7 cellular contexts compared by ENCODE assay signal in genomic region chr11:12281571-12282478, GRCh38.
DNase-seq lines count a peak whose midpoint lies in the region; ATAC-seq and TF ChIP-seq lines count a peak whose summit lies in the region.

No MANE protein-coding gene starts in this region.

- H3K27me3 ChIP-seq in SJSA1 (replicated peaks) (no peaks in the 10 kb centered on the region), gastroesophageal sphincter (no peaks in the 10 kb centered on the region), thyroid gland (no peaks in the 10 kb centered on the region)

- peak; percentile 92 for TF ChIP-seq CTCF in GM12864 (IDR thresholded peaks at IDR 0.05; ENCODE audit: low read depth, low read length, missing control alignments)
- peak; percentile 94 to 100 (median 98) for TF ChIP-seq CTCF in gastroesophageal sphincter (IDR thresholded peaks at IDR 0.05)
- TF ChIP-seq CTCF in osteocyte (IDR thresholded peaks at IDR 0.05) = peak; percentile 98
- TF ChIP-seq CTCF in thyroid gland (IDR thresholded peaks at IDR 0.05) = peak; percentile 91 to 99 (median 97)

- H3K27ac ChIP-seq in SJSA1 = no peak overlapping the region
- H3K27ac ChIP-seq in gastroesophageal sphincter = peak overlapping the region in 1 of 4 donors; percentile 70
- peak overlapping the region in 1 of 3 donors; percentile 84 for H3K27ac ChIP-seq in thyroid gland

- TF ChIP-seq POLR2A in gastroesophageal sphincter (IDR thresholded peaks at IDR 0.05) (no peak), thyroid gland (IDR thresholded peaks at IDR 0.05) (no peak)

- H3K4me3 ChIP-seq in GM12864 (ENCODE audit: low read depth, low read length) (no peak overlapping the region), SJSA1 (no peak overlapping the region), gastroesophageal sphincter (no peak overlapping the region), thyroid gland (replicated peaks in 1 of 3) (no peak overlapping the region)

- H3K27ac Mint-ChIP-seq in osteocyte (ENCODE audit: unreplicated experiment) = peak overlapping the region; percentile 34

- no peaks in the 10 kb centered on the region for H3K9me3 Mint-ChIP-seq in osteocyte (ENCODE audit: unreplicated experiment)

- no peak for TF ChIP-seq EP300 in gastroesophageal sphincter (IDR thresholded peaks at IDR 0.05)

- peaks cover 50% of the 10 kb centered on the region for H3K4me1 Mint-ChIP-seq in osteocyte (ENCODE audit: unreplicated experiment)

- intact Hi-C loops in thyroid gland (cut with DNase I) = loop anchor here (2.0 to 10.0 kb wide), 2 partner anchors 235 to 357 kb away; no protein-coding TSS in a partner anchor

- H3K4me3 Mint-ChIP-seq in osteocyte (ENCODE audit: unreplicated experiment) = no peak overlapping the region

- peaks cover 47% of the 10 kb centered on the region for H3K4me1 ChIP-seq in SJSA1 (replicated peaks)
- H3K4me1 ChIP-seq in gastroesophageal sphincter = peaks cover 0 to 37% (median 5%) of the 10 kb centered on the region in 3 donors
- peaks cover 13 to 14% of the 10 kb centered on the region in 2 donors for H3K4me1 ChIP-seq in thyroid gland

- H3K27me3 Mint-ChIP-seq in osteocyte (ENCODE audit: unreplicated experiment) = no peaks in the 10 kb centered on the region

- H3K36me3 ChIP-seq in SJSA1 (no peaks in the 10 kb centered on the region), gastroesophageal sphincter (no peaks in the 10 kb centered on the region), thyroid gland (no peaks in the 10 kb centered on the region)

- H3K9me3 ChIP-seq in SJSA1 (replicated peaks) (no peaks in the 10 kb centered on the region), gastroesophageal sphincter (no peaks in the 10 kb centered on the region), thyroid gland (no peaks in the 10 kb centered on the region)

- WGBS in gastroesophageal sphincter (ENCODE audit: low coverage in 1 of 2), 2 donors = 16 to 20% methylated on average over 8 to 10 of the region's 12 CpGs
- WGBS in thyroid gland, 2 donors = 23 to 32% methylated on average over 10 to 12 of the region's 12 CpGs

- in situ Hi-C loops in KBM-7 (cut with MboI; ENCODE audit: low pct_unique_long_range_greater_than_20kb, low sequenced_read_pairs) = no loop called here

- peak; percentile 19 for DNase-seq in GM12864 (ENCODE audit: low read depth)
- DNase-seq in KBM-7 = peak; percentile 85
- DNase-seq in SJSA1 (ENCODE audit: low read depth in 1 of 2, low spot score in 2 of 2) = peak; percentile 80 to 83
- DNase-seq in activated effector memory CD4-positive, alpha-beta T cell treated with anti-CD3 and anti-CD28 coated beads, Interleukin-2, amount 50 U/mL, for 16 hours = peak; percentile 92
- DNase-seq in osteocyte (ENCODE audit: extremely low spot score, unreplicated experiment) = peak; percentile 94
- DNase-seq in thyroid gland = peak; percentile 86

- peak; percentile 67 for ATAC-seq in gastroesophageal sphincter

- no peaks in the 10 kb centered on the region for H3K36me3 Mint-ChIP-seq in osteocyte (ENCODE audit: unreplicated experiment)

Comparison
In these comparisons a context has a peak if more than half of its experiments do, and no peak if none do; other contexts are left out.
1. DNase-seq: peak in every context shown above with its lines; median percentile 94 in osteocyte; 92 in activated effector memory CD4-positive, alpha-beta T cell treated with anti-CD3 and anti-CD28 coated beads, Interleukin-2, amount 50 U/mL, for 16 hours; 86 in thyroid gland; 85 in KBM-7; 82 in SJSA1; 19 in GM12864.